10 cellular contexts compared by ENCODE assay signal in genomic region chr15:62125763-62126162, GRCh38. TPM values are rescaled to one million over a fixed set of nuclear protein-coding genes. Genes with fewer than 3 reads are reported as not detected.
A peak's percentile ranks its signal among the peaks of the same experiment; 100 is the strongest.
DNase-seq lines count a peak whose midpoint lies in the region; ATAC-seq and TF ChIP-seq lines count a peak whose summit lies in the region.
"Had no signal": no experiment of that assay in that cellular context is flagged by ENCODE, and none has a peak within 500 bp of the region (broad histone marks: within the 10 kb centered on the region; RNA-seq: fewer than 3 reads in every experiment).

No MANE protein-coding gene starts in this region.

- no peak for TF ChIP-seq EP300 in esophagus muscularis mucosa (IDR thresholded peaks at IDR 0.05)

- H3K9me3 ChIP-seq in esophagus muscularis mucosa (no peaks in the 10 kb centered on the region), thyroid gland (no peaks in the 10 kb centered on the region), neuronal stem cell (replicated peaks in 1 of 2; ENCODE audit: control insufficient read depth in 2 of 2, insufficient read depth in 1 of 2, low read depth in 1 of 2, low read length in 2 of 2) (no peaks in the 10 kb centered on the region)
- H3K9me3 ChIP-seq: BLaER1 had no signal

- H3K79me1 ChIP-seq in neuronal stem cell (ENCODE audit: low read depth, low read length): no peaks in the 10 kb centered on the region

- intact Hi-C loops in esophagus muscularis mucosa (cut with DNase I): no loop called here
- intact Hi-C loops in thyroid gland (cut with DNase I): no loop called here

- H3K4me3 ChIP-seq in esophagus muscularis mucosa (no peak overlapping the region), thyroid gland (replicated peaks in 1 of 3) (no peak overlapping the region), neuronal stem cell (ENCODE audit: low read length in 2 of 2) (no peak overlapping the region)
- H3K4me3 ChIP-seq: BLaER1 had no signal

- no peak for ATAC-seq in GM18505 (IDR thresholded peaks at IDR 0.05; ENCODE audit: unreplicated experiment)
- no peak for ATAC-seq in HG03025 (IDR thresholded peaks at IDR 0.05; ENCODE audit: low FRiP score, unreplicated experiment)

- no peak overlapping the region for H3K23ac ChIP-seq in neuronal stem cell (ENCODE audit: low read depth, low read length, poor library complexity)

- no peak overlapping the region for H3K14ac ChIP-seq in neuronal stem cell (ENCODE audit: low read length)

- H3K9ac ChIP-seq in neuronal stem cell (ENCODE audit: low read depth, low read length, poor library complexity): no peak overlapping the region
- H3K9ac ChIP-seq: BLaER1 had no signal

- TF ChIP-seq CTCF in esophagus muscularis mucosa (IDR thresholded peaks at IDR 0.05) (peak in 2 of 3 experiments; percentile 10 to 34), thyroid gland (IDR thresholded peaks at IDR 0.05) (peak in 4 of 6 experiments; percentile 11 to 55 (median 46))

- H3K36me3 ChIP-seq in esophagus muscularis mucosa (no peaks in the 10 kb centered on the region), thyroid gland (no peaks in the 10 kb centered on the region), neuronal stem cell (replicated peaks in 1 of 2; ENCODE audit: control insufficient read depth in 2 of 2, insufficient read depth in 2 of 2, low read length in 2 of 2) (no peaks in the 10 kb centered on the region)
- H3K36me3 ChIP-seq: BLaER1 had no signal

- no peak overlapping the region for H3K18ac ChIP-seq in neuronal stem cell (ENCODE audit: low read length)

- no peak overlapping the region for H2AFZ ChIP-seq in neuronal stem cell (ENCODE audit: low read length)

- no peak overlapping the region for H2BK12ac ChIP-seq in neuronal stem cell (ENCODE audit: low read length)

- H3K4ac ChIP-seq in neuronal stem cell (ENCODE audit: low read length): no peak overlapping the region

- H2BK15ac ChIP-seq in neuronal stem cell (ENCODE audit: low read length): no peak overlapping the region

- H3K27me3 ChIP-seq in esophagus muscularis mucosa: no peaks in the 10 kb centered on the region
- no peaks in the 10 kb centered on the region for H3K27me3 ChIP-seq in thyroid gland
- H3K27me3 ChIP-seq in neuronal stem cell (ENCODE audit: control insufficient read depth in 3 of 3, insufficient read depth in 3 of 3, low read depth in 1 of 3, low read length in 3 of 3): peaks cover 0 to 2% (median 0%) of the 10 kb centered on the region in 3 experiments
- H3K27me3 ChIP-seq: BLaER1 had no signal

- H2AK5ac ChIP-seq in neuronal stem cell (ENCODE audit: low read depth, low read length): no peak overlapping the region

- peaks cover 0 to 4% (median 0%) of the 10 kb centered on the region in 4 donors for H3K4me1 ChIP-seq in esophagus muscularis mucosa
- H3K4me1 ChIP-seq in thyroid gland: no peaks in the 10 kb centered on the region
- no peaks in the 10 kb centered on the region for H3K4me1 ChIP-seq in neuronal stem cell (ENCODE audit: control insufficient read depth in 2 of 2, insufficient read depth in 1 of 2, low read depth in 1 of 2, low read length in 2 of 2)

- no peak overlapping the region for H4K91ac ChIP-seq in neuronal stem cell (ENCODE audit: low read depth, low read length, poor library complexity)

- 24% methylated on average over 2 of the region's 2 CpGs for WGBS in esophagus muscularis mucosa
- 22 to 25% methylated on average over 2 of the region's 2 CpGs for WGBS in thyroid gland, 2 donors
- no CpG with 5 or more reads among the region's 2 CpGs for WGBS in neuronal stem cell (ENCODE audit: extremely low coverage in 2 of 2, insufficient read length in 2 of 2, insufficient replicate concordance in 1 of 2), 2 donors

- H3K4me2 ChIP-seq in neuronal stem cell (ENCODE audit: insufficient read depth, low read length, poor library complexity, severe bottlenecking): no peak overlapping the region
- H3K4me2 ChIP-seq: BLaER1 had no signal

- no peak overlapping the region for H2BK5ac ChIP-seq in neuronal stem cell (ENCODE audit: low read length)

- H3K27ac ChIP-seq in esophagus muscularis mucosa (replicated peaks in 1 of 4) (no peak overlapping the region), thyroid gland (no peak overlapping the region), neuronal stem cell (replicated peaks; ENCODE audit: low read length) (no peak overlapping the region)
- H3K27ac ChIP-seq: BLaER1 had no signal

- TF ChIP-seq POLR2A in esophagus muscularis mucosa (IDR thresholded peaks at IDR 0.05; ENCODE audit: low read depth) (no peak), thyroid gland (IDR thresholded peaks at IDR 0.05) (no peak), GM18505 (IDR thresholded peaks at IDR 0.05; ENCODE audit: borderline replicate concordance, extremely low read depth, insufficient read depth, insufficient read length) (no peak)

- H4K8ac ChIP-seq in neuronal stem cell (ENCODE audit: low read depth, low read length): no peak overlapping the region

- no peak overlapping the region for H2BK120ac ChIP-seq in neuronal stem cell (ENCODE audit: low read depth, low read length)

- DNase-seq in NCI-H1092 treated with DMSO at 0.1 percent for 48 hours (lab: John Stamatoyannopoulos, UW) (peak; percentile 14), NCI-H1092 (lab: John Stamatoyannopoulos, UW) (no peak), NCI-H774 (lab: John Stamatoyannopoulos, UW) (peak; percentile 64), esophagus muscularis mucosa (ENCODE audit: extremely low spot score) (peak; percentile 68), thyroid gland (peak; percentile 32 to 45), neuronal stem cell (ENCODE audit: low spot score) (no peak)

RNA-seq across cellular contexts. Expression of gene C2CD4B, which starts 39.3 kb away (rescaled TPM):
- 1 to 10 TPM; 2.5 to 8.6 (median 3.9) TPM for total RNA-seq in esophagus muscularis mucosa
- 1 to 10 TPM; 1.2 to 6.7 (median 2.5) TPM for total RNA-seq in thyroid gland
- 0.03 TPM for polyA plus RNA-seq in neuronal stem cell (2013, experiment 1 of 2)
- 0.01 TPM for polyA plus RNA-seq in neuronal stem cell (2013, experiment 2 of 2)

RNA-seq across cellular contexts. Expression of gene C2CD4A, which starts 59.0 kb away (rescaled TPM):
- total RNA-seq in esophagus muscularis mucosa: under 1 TPM in 1 of 4 donors, not detected in 3; 0.33 TPM
- total RNA-seq in thyroid gland: under 1 TPM in 3 of 4 donors, not detected in 1; 0.22 to 0.39 (median 0.25) TPM
- polyA plus RNA-seq in neuronal stem cell (2013, experiment 1 of 2): not detected
- polyA plus RNA-seq in neuronal stem cell (2013, experiment 2 of 2): not detected
- total RNA-seq: T-helper 2 cell treated with Interferon-gamma antibody and Interleukin-4, amounts not matched to agents 100 ng/mL and 5 ng/mL, for 36 hours had no signal

Comparison
In these comparisons a context has a peak if more than half of its experiments do, and no peak if none do; other contexts are left out.
1. DNase-seq: peak in NCI-H1092 treated with DMSO at 0.1 percent for 48 hours (single experiment), NCI-H774 (single experiment), esophagus muscularis mucosa (single experiment) and thyroid gland (2 of 2); none in NCI-H1092 (single experiment) and neuronal stem cell (single experiment).